27 cellular contexts compared by ENCODE assay signal in the genomic region with DNA sequence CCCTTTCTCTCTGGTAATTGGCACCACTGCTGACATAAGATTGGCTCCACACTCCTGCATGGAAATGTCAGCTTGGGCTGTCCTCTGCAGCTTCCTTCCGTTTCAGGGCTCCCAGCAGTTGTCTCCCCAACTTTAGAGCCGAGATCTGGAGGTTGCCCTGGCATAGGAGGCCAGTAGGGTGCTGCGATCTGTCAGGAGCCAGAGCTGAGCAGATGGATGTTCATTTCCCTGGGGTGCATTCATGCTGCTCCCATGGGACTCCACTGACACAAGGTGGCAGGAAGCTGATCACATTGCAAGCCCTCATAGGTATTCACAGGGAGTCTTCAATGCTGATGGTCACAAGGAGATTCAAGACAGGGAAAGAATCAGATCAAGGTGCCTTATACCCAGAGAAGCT.
"Had no signal": no experiment of that assay in that cellular context is flagged by ENCODE, and none has a peak within 500 bp of the region (broad histone marks: within the 10 kb centered on the region; RNA-seq: fewer than 3 reads in every experiment).

No MANE protein-coding gene starts in this region.

- H3K4me3 ChIP-seq: left lung, lower lobe of right lung, neural progenitor cell, ovary, right atrium auricular region, right lobe of liver, smooth muscle cell, tibial nerve, uterus had no signal

- H3K27ac ChIP-seq: left lung, lower lobe of right lung, neural progenitor cell, neutrophil, ovary, right atrium auricular region, right lobe of liver, tibial nerve, uterus had no signal

- DNase-seq: hippocampal formation; kidney; left colon; left lung; lower lobe of right lung; mammary epithelial cell; mesenchymal stem cell; naive B cell; natural killer cell; nephron progenitor cell; occipital lobe; ovary; right lobe of liver; stimulated activated CD4-positive, alpha-beta T cell treated with anti-CD3 and anti-CD28 coated beads, Interleukin-1b, Interleukin-23, amount 100 ng/mL, for 48 hours; stimulated activated CD4-positive, alpha-beta T cell treated with anti-CD3 and anti-CD28 coated beads, Interleukin-2, amount 100 ng/mL, for 48 hours; stimulated activated CD4-positive, alpha-beta T cell treated with anti-CD3 and anti-CD28 coated beads, Interleukin-4, amount 100 ng/mL, for 4 hours; stimulated activated CD8-positive, alpha-beta memory T cell treated with anti-CD3 and anti-CD28 coated beads, Interleukin-4, amount 100 ng/mL, for 48 hours; stimulated activated naive CD4-positive, alpha-beta T cell treated with Interleukin-2 at 50 U/mL for 16 hours; stimulated activated naive CD8-positive, alpha-beta T cell treated with anti-CD3 and anti-CD28 coated beads, Interleukin-15, amount 100 ng/mL, for 72 hours; substantia nigra; uterus had no signal

- ATAC-seq: left colon; left lung; lower lobe of right lung; natural killer cell; right lobe of liver; stimulated activated memory B cell treated with anti-CD40 and anti-IgM and Interleukin-4, amounts not matched to agents 10 μg/mL and 1 μg/mL and 100 μg/mL, for 72 hours; stimulated activated naive CD8-positive, alpha-beta T cell treated with anti-CD3 and anti-CD28 coated beads, Interleukin-15, amount 100 ng/mL, for 72 hours had no signal

- H3K4me1 ChIP-seq: left lung, lower lobe of right lung, neural progenitor cell, right atrium auricular region, right lobe of liver, tibial nerve, uterus had no signal

- H3K36me3 ChIP-seq: left lung, lower lobe of right lung, neural progenitor cell, neutrophil, ovary, right atrium auricular region, right lobe of liver, tibial nerve, uterus had no signal

- H3K9me3 ChIP-seq: left lung, lower lobe of right lung, neutrophil, ovary, right atrium auricular region, right lobe of liver, tibial nerve, uterus had no signal

- H3K4me2 ChIP-seq: neural progenitor cell, smooth muscle cell had no signal

- H2AFZ ChIP-seq: neural progenitor cell had no signal
